Comparison of ENCODE assay signal across 15 cellular contexts in genomic region chr17:602436-602835, GRCh38.
DNase-seq lines count a peak whose midpoint lies in the region; ATAC-seq and TF ChIP-seq lines count a peak whose summit lies in the region.
"Had no signal": no experiment of that assay in that cellular context is flagged by ENCODE, and none has a peak within 500 bp of the region (broad histone marks: within the 10 kb centered on the region; RNA-seq: fewer than 3 reads in every experiment).

No MANE protein-coding gene starts in this region.

- H3K27ac Mint-ChIP-seq in HFFc6 (peak overlapping the region; percentile 93), nephron (peak overlapping the region; percentile 76 to 88 (median 83))
- H3K27ac Mint-ChIP-seq: B cell had no signal

- no peaks in the 10 kb centered on the region for H3K27me3 ChIP-seq in fibroblast of lung (ENCODE audit: control insufficient read depth, insufficient read depth, low read length)
- H3K27me3 ChIP-seq in mesendoderm (ENCODE audit: insufficient read depth, low read length, poor library complexity) = no peaks in the 10 kb centered on the region
- H3K27me3 ChIP-seq: heart right ventricle, right lobe of liver had no signal

- H3K79me1 ChIP-seq in mesendoderm (ENCODE audit: low read length) = no peaks in the 10 kb centered on the region

- WGBS in mesendoderm (ENCODE audit: extremely low coverage, insufficient coverage, low lambda C conversion rate) = no CpG with 5 or more reads among the region's 5 CpGs

- no peaks in the 10 kb centered on the region for H3K9me3 ChIP-seq in fibroblast of lung (ENCODE audit: control insufficient read depth, insufficient read depth, low read depth, low read length)
- H3K9me3 ChIP-seq: heart right ventricle, right lobe of liver had no signal

- no peak overlapping the region for H3K4ac ChIP-seq in mesendoderm (ENCODE audit: low read depth, low read length)

- no peak for ATAC-seq in GM18868 (IDR thresholded peaks at IDR 0.05; ENCODE audit: unreplicated experiment)
- no peak for ATAC-seq in HG03520 (IDR thresholded peaks at IDR 0.05; ENCODE audit: unreplicated experiment)
- no peak for ATAC-seq in HG02852 (IDR thresholded peaks at IDR 0.05; ENCODE audit: unreplicated experiment)

- H3K56ac ChIP-seq in mesendoderm (ENCODE audit: low read length) = no peak overlapping the region

- no peak overlapping the region for H4K5ac ChIP-seq in mesendoderm (ENCODE audit: low read length)

- H3K27ac ChIP-seq in fibroblast of lung (ENCODE audit: insufficient read depth, low read length) (peak overlapping the region; percentile 43), mesendoderm (ENCODE audit: low read depth, low read length) (no peak overlapping the region)
- H3K27ac ChIP-seq: right lobe of liver had no signal

- H3K4me1 Mint-ChIP-seq in HFFc6 (ENCODE audit: low read depth) (peaks cover 52% of the 10 kb centered on the region), nephron (peaks cover 64% of the 10 kb centered on the region)
- H3K4me1 Mint-ChIP-seq: B cell had no signal

- peaks cover 7% of the 10 kb centered on the region for H3K4me1 ChIP-seq in fibroblast of lung (ENCODE audit: control insufficient read depth, extremely low read depth, insufficient read depth, low read length)
- H3K4me1 ChIP-seq in mesendoderm (ENCODE audit: control insufficient read depth, low read depth, low read length) = no peaks in the 10 kb centered on the region
- H3K4me1 ChIP-seq: right lobe of liver had no signal

- H3K79me2 ChIP-seq in fibroblast of lung (ENCODE audit: control insufficient read depth, insufficient read depth, low read length) (no peaks in the 10 kb centered on the region), mesendoderm (ENCODE audit: control insufficient read depth, insufficient read depth, low read length) (no peaks in the 10 kb centered on the region)

- H3K23ac ChIP-seq in mesendoderm (ENCODE audit: low read length) = no peak overlapping the region

- no peak overlapping the region for H3K4me2 ChIP-seq in fibroblast of lung (ENCODE audit: extremely low read depth, insufficient read depth, low read length)
- no peak overlapping the region for H3K4me2 ChIP-seq in mesendoderm (ENCODE audit: low read length)

- H3K4me3 ChIP-seq in AG09309 (ENCODE audit: control insufficient read depth, low read depth, low read length) = no peak overlapping the region
- H3K4me3 ChIP-seq in fibroblast of lung (replicated peaks in 1 of 4; ENCODE audit: control extremely low read depth in 1 of 4, insufficient read depth in 1 of 4, low read depth in 3 of 4, low read length in 4 of 4) = no peak overlapping the region
- H3K4me3 ChIP-seq in mesendoderm (ENCODE audit: low read length) = no peak overlapping the region
- H3K4me3 ChIP-seq: heart right ventricle, right lobe of liver had no signal

- H2BK120ac ChIP-seq in mesendoderm (ENCODE audit: low read depth, low read length) = no peak overlapping the region

- no peak overlapping the region for H2BK15ac ChIP-seq in mesendoderm (replicated peaks; ENCODE audit: low read depth)

- H3K4me3 Mint-ChIP-seq in HFFc6 (peak overlapping the region; percentile 63; the same call in 1 of the 2 replicates), nephron (peak overlapping the region in 1 of 3 experiments; percentile 21)
- H3K4me3 Mint-ChIP-seq: B cell, neural crest cell had no signal

- TF ChIP-seq CTCF in AG09309 (IDR thresholded peaks at IDR 0.05; ENCODE audit: control insufficient read depth, insufficient read depth, low read depth, low read length, missing control alignments) (no peak), HFFc6 (IDR thresholded peaks at IDR 0.05) (no peak), fibroblast of lung (conservative IDR thresholded peaks at IDR 0.05 in 1 of 2, IDR thresholded peaks at IDR 0.05 in 1 of 2; ENCODE audit: low read depth in 1 of 2, low read length in 2 of 2) (no peak), nephron (IDR thresholded peaks at IDR 0.05; ENCODE audit: unreplicated experiment in 3 of 3) (no peak)

- H4K8ac ChIP-seq in mesendoderm (ENCODE audit: low read depth, low read length) = no peak overlapping the region

- H2AFZ ChIP-seq in fibroblast of lung (ENCODE audit: low read length) = no peak overlapping the region

- H3K9ac ChIP-seq in fibroblast of lung (ENCODE audit: insufficient read depth, low read length) (no peak overlapping the region), mesendoderm (ENCODE audit: low read length) (no peak overlapping the region)

- H3K18ac ChIP-seq in mesendoderm (ENCODE audit: low read length) = no peak overlapping the region

- H3K36me3 ChIP-seq in fibroblast of lung (ENCODE audit: control insufficient read depth, insufficient read depth, low read length) = peaks cover 7% of the 10 kb centered on the region
- H3K36me3 ChIP-seq in mesendoderm (ENCODE audit: control insufficient read depth, insufficient read depth, low read length) = no peaks in the 10 kb centered on the region

- DNase-seq in AG09309 (ENCODE audit: low read depth) (peak; percentile 63), HFFc6 (peak; percentile 71), fibroblast of lung (ENCODE audit: low read depth in 2 of 2) (no peak), mesendoderm (no peak)
- DNase-seq: DMS53, heart right ventricle, NCI-H187, NCI-H526 had no signal

- no peak overlapping the region for H2BK5ac ChIP-seq in mesendoderm (ENCODE audit: low read length)

- no peak overlapping the region for H2AK5ac ChIP-seq in mesendoderm (ENCODE audit: low read length)

- H3K27me3 Mint-ChIP-seq in HFFc6 (ENCODE audit: insufficient read depth) (peaks cover 4% of the 10 kb centered on the region; the same call in 1 of the 2 replicates), nephron (ENCODE audit: low read depth) (no peaks in the 10 kb centered on the region)
- H3K27me3 Mint-ChIP-seq: B cell had no signal

- H3K9me3 Mint-ChIP-seq in HFFc6 (no peaks in the 10 kb centered on the region), nephron (no peaks in the 10 kb centered on the region)
- H3K9me3 Mint-ChIP-seq: neural crest cell had no signal

- no peaks in the 10 kb centered on the region for H4K20me1 ChIP-seq in fibroblast of lung (ENCODE audit: control insufficient read depth, extremely low read depth, insufficient read depth, low read length)

- H3K36me3 Mint-ChIP-seq in HFFc6 (ENCODE audit: low read depth) (peaks cover 38% of the 10 kb centered on the region), nephron (ENCODE audit: low read depth) (peaks cover 52% of the 10 kb centered on the region)

Comparison
In these comparisons a context has a peak if more than half of its experiments do, and no peak if none do; other contexts are left out.
1. DNase-seq: peak in AG09309 (single experiment) and HFFc6 (single experiment); none in fibroblast of lung (0 of 2) and mesendoderm (single experiment).